In the genomic region with DNA sequence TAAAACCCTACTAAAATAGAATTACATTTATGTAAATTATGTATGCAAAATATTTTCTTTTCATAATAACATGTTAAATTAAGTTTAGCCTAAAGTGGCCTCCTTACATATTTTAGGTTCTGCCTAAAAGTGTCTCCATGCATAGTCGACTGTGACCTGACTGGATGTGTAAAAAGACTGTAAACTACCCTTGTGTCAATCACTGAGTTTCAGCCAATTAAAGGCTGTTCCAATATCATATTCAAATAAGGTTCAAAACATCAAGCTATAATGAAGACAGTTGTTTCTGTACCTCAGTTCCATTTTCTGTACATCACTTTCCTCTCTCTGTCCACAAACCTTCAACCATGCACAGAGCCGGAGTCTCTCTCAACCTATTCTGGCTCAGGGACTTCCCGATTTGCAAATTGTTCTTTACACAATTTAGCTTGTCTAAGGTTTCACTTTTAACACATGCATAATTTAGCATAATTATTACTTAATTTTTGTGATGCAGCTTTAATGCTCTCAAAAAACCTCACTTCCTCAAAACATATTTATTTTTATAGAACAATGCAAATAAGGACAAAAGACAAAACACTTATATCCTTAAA, we compare ENCODE assay signal across 13 cellular contexts.
DNase-seq lines count a peak whose midpoint lies in the region; ATAC-seq and TF ChIP-seq lines count a peak whose summit lies in the region.
"Had no signal": no experiment of that assay in that cellular context is flagged by ENCODE, and none has a peak within 500 bp of the region (broad histone marks: within the 10 kb centered on the region; RNA-seq: fewer than 3 reads in every experiment).

No MANE protein-coding gene starts in this region.

- no peak for TF ChIP-seq CTCF in OCI-LY3 (IDR thresholded peaks at IDR 0.05; ENCODE audit: low read depth, low read length)
- TF ChIP-seq CTCF in hepatocyte (IDR thresholded peaks at IDR 0.05; ENCODE audit: poor library complexity) = no peak

- no peaks in the 10 kb centered on the region for H3K79me2 ChIP-seq in OCI-LY3 (ENCODE audit: low read length)
- peaks cover 80% of the 10 kb centered on the region for H3K79me2 ChIP-seq in hepatocyte

- H3K36me3 ChIP-seq in OCI-LY3 (replicated peaks; ENCODE audit: low read depth, low read length) (no peaks in the 10 kb centered on the region), hepatocyte (replicated peaks; ENCODE audit: insufficient read depth, low read depth) (peaks cover 6% of the 10 kb centered on the region)

- H4K20me1 ChIP-seq in OCI-LY3 (ENCODE audit: insufficient read depth, low read length) (no peaks in the 10 kb centered on the region), hepatocyte (ENCODE audit: insufficient read depth, poor library complexity, severe bottlenecking) (no peaks in the 10 kb centered on the region)

- H3K4me2 ChIP-seq in OCI-LY3 (ENCODE audit: low read length) (peak overlapping the region; percentile 41), hepatocyte (no peak overlapping the region)

- no peaks in the 10 kb centered on the region for H3K27me3 ChIP-seq in OCI-LY3 (ENCODE audit: low read depth, low read length)
- no peaks in the 10 kb centered on the region for H3K27me3 ChIP-seq in hepatocyte
- H3K27me3 ChIP-seq: BLaER1 treated with 17β-estradiol and CSF1 and Interleukin-3, amounts not matched to agents 10 nM and 100 nM had no signal

- H3K4me3 ChIP-seq in OCI-LY3 (ENCODE audit: low read length) (no peak overlapping the region), hepatocyte (no peak overlapping the region)
- H3K4me3 ChIP-seq: BLaER1 treated with 17β-estradiol and CSF1 and Interleukin-3, amounts not matched to agents 10 nM and 100 nM had no signal

- H3K9ac ChIP-seq in OCI-LY3 (ENCODE audit: low read length) = no peak overlapping the region
- H3K9ac ChIP-seq: BLaER1 treated with 17β-estradiol and CSF1 and Interleukin-3, amounts not matched to agents 10 nM and 100 nM had no signal

- no peaks in the 10 kb centered on the region for H3K9me3 ChIP-seq in OCI-LY3 (ENCODE audit: insufficient read depth, low read length)
- no peaks in the 10 kb centered on the region for H3K9me3 ChIP-seq in hepatocyte (ENCODE audit: low read depth)

- WGBS in hepatocyte (ENCODE audit: low lambda C conversion rate, missing lambda C conversion rate) = 97% methylated on average over 3 of the region's 3 CpGs

- DNase-seq in hepatocyte (ENCODE audit: low spot score) = no peak
- no peak for DNase-seq in KG1 (lab: John Stamatoyannopoulos, UW)
- DNase-seq in occipital lobe (lab: John Stamatoyannopoulos, UW) = no peak
- DNase-seq in effector CD8-positive, alpha-beta T cell (lab: John Stamatoyannopoulos, UW) = no peak
- DNase-seq: activated CD4-positive, alpha-beta T cell treated with anti-CD3 and anti-CD28 coated beads, Interleukin-2, amount 50 U/mL, for 48 hours; NCI-H1105 treated with DMSO at 0.1 percent for 48 hours; posterior cingulate gyrus; SHP77 treated with DMSO at 0.1 percent for 48 hours had no signal

- ATAC-seq in GM18499 (IDR thresholded peaks at IDR 0.05; ENCODE audit: insufficient read depth, unreplicated experiment) (peak; percentile 89), GM21390 (IDR thresholded peaks at IDR 0.05; ENCODE audit: unreplicated experiment) (peak; percentile 85), HG03064 (IDR thresholded peaks at IDR 0.05; ENCODE audit: low read depth, unreplicated experiment) (peak; percentile 83)

- H3K4me1 ChIP-seq in OCI-LY3 (ENCODE audit: low read length) (peaks cover 17% of the 10 kb centered on the region), hepatocyte (ENCODE audit: insufficient read depth) (peaks cover 6% of the 10 kb centered on the region)

- H3K27ac ChIP-seq in OCI-LY3 (ENCODE audit: low read length) (no peak overlapping the region), hepatocyte (no peak overlapping the region)
- H3K27ac ChIP-seq: BLaER1 treated with 17β-estradiol and CSF1 and Interleukin-3, amounts not matched to agents 10 nM and 100 nM had no signal

- no peak overlapping the region for H2AFZ ChIP-seq in OCI-LY3 (ENCODE audit: low read depth, low read length)
- no peak overlapping the region for H2AFZ ChIP-seq in hepatocyte

- no peaks in the 10 kb centered on the region for H3K9me2 ChIP-seq in hepatocyte (replicated peaks; ENCODE audit: insufficient read depth)
